ENCODE assay signal across 1 cellular context in the genomic region with DNA sequence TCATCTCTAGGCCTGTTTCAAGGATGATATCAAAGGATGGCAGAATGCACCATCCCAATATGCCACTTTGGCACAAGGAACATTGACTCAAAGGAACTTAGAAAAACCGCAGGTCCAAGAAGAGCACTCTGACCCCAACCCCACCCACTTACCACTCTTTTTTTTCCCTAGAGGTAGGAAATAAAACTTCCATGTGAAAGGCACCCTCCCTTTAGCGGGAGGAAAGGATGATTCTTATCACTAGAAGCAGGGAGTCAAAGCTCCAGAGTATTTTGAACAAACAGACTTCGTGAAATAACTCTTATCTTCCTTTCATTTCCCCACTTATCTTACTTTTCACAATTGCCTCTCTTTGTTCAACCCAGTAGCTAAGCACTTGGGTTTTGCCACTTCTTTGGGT.
TF ChIP-seq lines count a peak whose summit lies in the region.

No MANE protein-coding gene starts in this region.

TF ChIP-seq in K562, 482 proteins besides CTCF, POLR2A, EP300 and RAD21:
- TF ChIP-seq, protein P1, sequence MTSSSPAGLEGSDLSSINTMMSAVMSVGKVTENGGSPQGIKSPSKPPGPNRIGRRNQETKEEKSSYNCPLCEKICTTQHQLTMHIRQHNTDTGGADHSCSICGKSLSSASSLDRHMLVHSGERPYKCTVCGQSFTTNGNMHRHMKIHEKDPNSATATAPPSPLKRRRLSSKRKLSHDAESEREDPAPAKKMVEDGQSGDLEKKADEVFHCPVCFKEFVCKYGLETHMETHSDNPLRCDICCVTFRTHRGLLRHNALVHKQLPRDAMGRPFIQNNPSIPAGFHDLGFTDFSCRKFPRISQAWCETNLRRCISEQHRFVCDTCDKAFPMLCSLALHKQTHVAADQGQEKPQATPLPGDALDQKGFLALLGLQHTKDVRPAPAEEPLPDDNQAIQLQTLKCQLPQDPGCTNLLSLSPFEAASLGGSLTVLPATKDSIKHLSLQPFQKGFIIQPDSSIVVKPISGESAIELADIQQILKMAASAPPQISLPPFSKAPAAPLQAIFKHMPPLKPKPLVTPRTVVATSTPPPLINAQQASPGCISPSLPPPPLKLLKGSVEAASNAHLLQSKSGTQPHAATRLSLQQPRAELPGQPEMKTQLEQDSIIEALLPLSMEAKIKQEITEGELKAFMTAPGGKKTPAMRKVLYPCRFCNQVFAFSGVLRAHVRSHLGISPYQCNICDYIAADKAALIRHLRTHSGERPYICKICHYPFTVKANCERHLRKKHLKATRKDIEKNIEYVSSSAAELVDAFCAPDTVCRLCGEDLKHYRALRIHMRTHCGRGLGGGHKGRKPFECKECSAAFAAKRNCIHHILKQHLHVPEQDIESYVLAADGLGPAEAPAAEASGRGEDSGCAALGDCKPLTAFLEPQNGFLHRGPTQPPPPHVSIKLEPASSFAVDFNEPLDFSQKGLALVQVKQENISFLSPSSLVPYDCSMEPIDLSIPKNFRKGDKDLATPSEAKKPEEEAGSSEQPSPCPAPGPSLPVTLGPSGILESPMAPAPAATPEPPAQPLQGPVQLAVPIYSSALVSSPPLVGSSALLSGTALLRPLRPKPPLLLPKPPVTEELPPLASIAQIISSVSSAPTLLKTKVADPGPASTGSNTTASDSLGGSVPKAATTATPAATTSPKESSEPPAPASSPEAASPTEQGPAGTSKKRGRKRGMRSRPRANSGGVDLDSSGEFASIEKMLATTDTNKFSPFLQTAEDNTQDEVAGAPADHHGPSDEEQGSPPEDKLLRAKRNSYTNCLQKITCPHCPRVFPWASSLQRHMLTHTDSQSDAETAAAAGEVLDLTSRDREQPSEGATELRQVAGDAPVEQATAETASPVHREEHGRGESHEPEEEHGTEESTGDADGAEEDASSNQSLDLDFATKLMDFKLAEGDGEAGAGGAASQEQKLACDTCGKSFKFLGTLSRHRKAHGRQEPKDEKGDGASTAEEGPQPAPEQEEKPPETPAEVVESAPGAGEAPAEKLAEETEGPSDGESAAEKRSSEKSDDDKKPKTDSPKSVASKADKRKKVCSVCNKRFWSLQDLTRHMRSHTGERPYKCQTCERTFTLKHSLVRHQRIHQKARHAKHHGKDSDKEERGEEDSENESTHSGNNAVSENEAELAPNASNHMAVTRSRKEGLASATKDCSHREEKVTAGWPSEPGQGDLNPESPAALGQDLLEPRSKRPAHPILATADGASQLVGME (CRISPR knock-in tag; IDR thresholded peaks at IDR 0.05): no peak
- TF ChIP-seq RCOR1 (IDR thresholded peaks at IDR 0.05; ENCODE audit: borderline replicate concordance in 1 of 2, low read depth in 2 of 2, low read length in 2 of 2): peak in 1 of 2 experiments; percentile 6; a peak in 1 of 4 replicates
TF ChIP-seq in K562: peak in this region for 1.
